Comparison of ENCODE assay signal across 20 cellular contexts in genomic region chr1:243281672-243282071, GRCh38. TPM values are rescaled to one million over a fixed set of nuclear protein-coding genes. Genes with fewer than 3 reads are reported as not detected.
DNase-seq lines count a peak whose midpoint lies in the region; ATAC-seq and TF ChIP-seq lines count a peak whose summit lies in the region.
"Had no signal": no experiment of that assay in that cellular context is flagged by ENCODE, and none has a peak within 500 bp of the region (broad histone marks: within the 10 kb centered on the region; RNA-seq: fewer than 3 reads in every experiment).

No MANE protein-coding gene starts in this region.

- ATAC-seq in stimulated activated naive CD8-positive, alpha-beta T cell treated with anti-CD3 and anti-CD28 coated beads, Interleukin-15, Interleukin-2, amounts not matched to agents 100 U/mL and 50 U/mL, for 24 hours = no peak
- ATAC-seq: CD8-positive, alpha-beta T cell; GM12878 had no signal

- no peak overlapping the region for H3K4me3 Mint-ChIP-seq in Calu3 (ENCODE audit: low read depth, unreplicated experiment)
- no peak overlapping the region for H3K4me3 Mint-ChIP-seq in dendritic cell treated with granulocyte-macrophage colony-stimulating factor and Interleukin-4, amounts not matched to agents 40 ng/mL and 50 ng/mL, for 4 days
- H3K4me3 Mint-ChIP-seq: B cell; CD4-positive, CD25-positive, alpha-beta regulatory T cell; CD8-positive, alpha-beta T cell had no signal

- H3K4me1 Mint-ChIP-seq in Calu3 (ENCODE audit: low read depth, unreplicated experiment) = peaks cover 40% of the 10 kb centered on the region
- peaks cover 33% of the 10 kb centered on the region for H3K4me1 Mint-ChIP-seq in dendritic cell treated with granulocyte-macrophage colony-stimulating factor and Interleukin-4, amounts not matched to agents 40 ng/mL and 50 ng/mL, for 4 days (ENCODE audit: low read depth)

- no peak overlapping the region for H3K27ac ChIP-seq in HEK293 (ENCODE audit: extremely low read depth, low read depth, low read length)
- H3K27ac ChIP-seq: BLaER1, C4-2B, GM23248 had no signal

- no peaks in the 10 kb centered on the region for H3K27me3 Mint-ChIP-seq in Calu3 (ENCODE audit: unreplicated experiment)
- no peaks in the 10 kb centered on the region for H3K27me3 Mint-ChIP-seq in dendritic cell treated with granulocyte-macrophage colony-stimulating factor and Interleukin-4, amounts not matched to agents 40 ng/mL and 50 ng/mL, for 4 days
- H3K27me3 Mint-ChIP-seq: B cell; CD4-positive, CD25-positive, alpha-beta regulatory T cell had no signal

- intact Hi-C loops in Calu3 (cut with micrococcal nuclease; ENCODE audit: unreplicated experiment) = no loop called here
- intact Hi-C loops in dendritic cell treated with granulocyte-macrophage colony-stimulating factor and Interleukin-4, amounts not matched to agents 40 ng/mL and 50 ng/mL, for 4 days (cut with micrococcal nuclease) = no loop called here

- POLR2A ChIA-PET in HEK293 (lab: Yijun Ruan, JAX) = no interaction called here

- CTCF ChIA-PET in Calu3 (lab: Charles Lee) = no interaction called here
- CTCF ChIA-PET in HEK293 (lab: Yijun Ruan, JAX) = interaction anchor here (0.6 kb wide), 1 partner anchor 42 kb away, joined by 6 read pairs; no protein-coding TSS in a partner anchor

- H3K9me3 ChIP-seq in HEK293 (ENCODE audit: control insufficient read depth, insufficient read depth, low read depth, low read length) = no peaks in the 10 kb centered on the region
- H3K9me3 ChIP-seq: Caco-2 had no signal

- DNase-seq in Calu3 = no peak
- DNase-seq in stimulated activated naive CD8-positive, alpha-beta T cell treated with anti-CD3 and anti-CD28 coated beads, Interleukin-15, Interleukin-2, amounts not matched to agents 100 U/mL and 50 U/mL, for 24 hours = no peak
- DNase-seq in Ammon's horn (ENCODE audit: low spot score) = no peak
- DNase-seq in activated CD4-positive, alpha-beta T cell treated with anti-CD3 and anti-CD28 coated beads, Interleukin-2, amount 50 U/mL, for 4 hours = no peak
- DNase-seq: Caco-2; CD4-positive, CD25-positive, alpha-beta regulatory T cell; CD8-positive, alpha-beta T cell; DMS 273 treated with DMSO at 0.1 percent for 48 hours; DMS79; EL; GDM1; GM23248; H7; HCEC 1CT had no signal

- peaks cover 23% of the 10 kb centered on the region for H3K36me3 Mint-ChIP-seq in Calu3 (ENCODE audit: insufficient read depth, unreplicated experiment)
- peaks cover 50% of the 10 kb centered on the region for H3K36me3 Mint-ChIP-seq in dendritic cell treated with granulocyte-macrophage colony-stimulating factor and Interleukin-4, amounts not matched to agents 40 ng/mL and 50 ng/mL, for 4 days (ENCODE audit: low read depth)

- BruUV-seq in Calu3 (replicated peaks; lab: Mats Ljungman, UMichigan) = no TSS peak

- H3K9me3 Mint-ChIP-seq in Calu3 (ENCODE audit: low read depth, unreplicated experiment) = no peaks in the 10 kb centered on the region
- H3K9me3 Mint-ChIP-seq in dendritic cell treated with granulocyte-macrophage colony-stimulating factor and Interleukin-4, amounts not matched to agents 40 ng/mL and 50 ng/mL, for 4 days = no peaks in the 10 kb centered on the region

- no peaks in the 10 kb centered on the region for H3K4me1 ChIP-seq in HEK293 (ENCODE audit: control insufficient read depth, insufficient read depth, low read length)

- TF ChIP-seq CTCF in Calu3 (IDR thresholded peaks at IDR 0.05; ENCODE audit: unreplicated experiment) (no peak), HEK293 (tag by site-specific recombination; IDR thresholded peaks at IDR 0.05) (no peak)

- H3K36me3 ChIP-seq in HEK293 (ENCODE audit: control insufficient read depth in 2 of 2, insufficient read depth in 1 of 2, low read length in 2 of 2) = peaks cover 22 to 38% of the 10 kb centered on the region in 2 experiments

- no peak overlapping the region for H3K4me3 ChIP-seq in HEK293 (ENCODE audit: low read depth, low read length)
- H3K4me3 ChIP-seq: BLaER1, GM12878, GM23248 had no signal

- H3K27ac Mint-ChIP-seq in Calu3 (ENCODE audit: unreplicated experiment) = peak overlapping the region; percentile 46
- peak overlapping the region; percentile 35 for H3K27ac Mint-ChIP-seq in dendritic cell treated with granulocyte-macrophage colony-stimulating factor and Interleukin-4, amounts not matched to agents 40 ng/mL and 50 ng/mL, for 4 days
- H3K27ac Mint-ChIP-seq: B cell; CD8-positive, alpha-beta T cell had no signal

TF ChIP-seq in HEK293, 187 proteins besides CTCF, POLR2A, EP300 and RAD21:
- TF ChIP-seq ZNF391 (tag by site-specific recombination; IDR thresholded peaks at IDR 0.05; ENCODE audit: borderline replicate concordance, low read depth) (no peak), ZNF121 (tag by site-specific recombination; IDR thresholded peaks at IDR 0.05) (peak; percentile 69; the same call in 1 of the 2 replicates)

RNA-seq across cellular contexts. Expression of gene SDCCAG8, which starts 25.8 kb away (rescaled TPM):
- 52.0 and 67.3 TPM in 2 replicates for total RNA-seq in Calu3 (2022)

RNA-seq across cellular contexts. Expression of gene CEP170, which starts 26.6 kb away (rescaled TPM):
- total RNA-seq in Calu3 (2022) = 86.7 and 133 TPM in 2 replicates
